Comparison of ENCODE assay signal across 2 cellular contexts in genomic region chr6:41619193-41619592, GRCh38. TPM values are rescaled to one million over a fixed set of nuclear protein-coding genes. Genes with fewer than 3 reads are reported as not detected.
"Had no signal": no experiment of that assay in that cellular context is flagged by ENCODE, and none has a peak within 500 bp of the region (broad histone marks: within the 10 kb centered on the region; RNA-seq: fewer than 3 reads in every experiment).

No MANE protein-coding gene starts in this region.

RNA-seq across cellular contexts. Expression of gene MDFI, which starts 19.1 kb away (rescaled TPM):
- total RNA-seq: naive thymus-derived CD8-positive, alpha-beta T cell; natural killer cell treated with Interleukin-12 subunit alpha and Interleukin-12 subunit beta and Interleukin-15 and Interleukin-18, amount 100 ng/mL, for 72 hours had no signal
- polyA plus RNA-seq: naive thymus-derived CD8-positive, alpha-beta T cell had no signal
